ENCODE assay signal across 8 cellular contexts in the genomic region with DNA sequence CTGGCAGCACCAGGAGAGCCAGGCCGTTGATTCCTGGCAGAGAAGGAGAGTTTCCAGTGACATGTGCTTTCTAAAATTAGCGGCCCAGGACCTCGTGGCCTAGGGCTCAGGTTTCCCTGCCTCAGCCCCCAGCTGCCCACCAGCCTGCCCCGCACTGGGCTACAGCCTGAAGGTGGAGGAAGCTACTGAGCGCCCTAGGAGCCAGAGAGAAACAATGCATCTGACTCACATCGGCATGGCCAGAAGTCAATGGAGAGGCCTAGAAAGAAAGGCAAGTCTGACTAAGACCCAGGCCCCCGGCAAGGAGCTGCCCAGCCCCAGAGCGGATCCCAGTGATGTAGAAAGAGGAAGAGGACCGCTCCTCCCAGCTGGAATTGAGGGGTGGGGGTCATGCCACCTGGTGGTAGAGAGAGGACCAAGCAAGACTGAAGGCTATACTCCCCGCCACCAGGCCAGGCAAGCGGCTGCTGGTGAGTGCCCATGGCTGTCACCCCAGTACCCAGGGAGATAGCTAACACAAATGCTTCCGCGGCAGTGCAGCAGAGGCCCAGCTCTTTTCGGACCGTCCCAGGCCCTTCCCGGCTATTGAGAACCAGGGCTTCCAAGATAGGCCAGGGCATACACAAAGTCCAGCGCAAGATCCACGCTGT. TPM values are rescaled to one million over a fixed set of nuclear protein-coding genes. Genes with fewer than 3 reads are reported as not detected.
A peak's percentile ranks its signal among the peaks of the same experiment; 100 is the strongest.
DNase-seq lines count a peak whose midpoint lies in the region; ATAC-seq and TF ChIP-seq lines count a peak whose summit lies in the region.
"Not testable (repeated sequence)": the region's sequence is repeated elsewhere in the genome, so short reads cannot be mapped to it uniquely, and the experiment has no call there.

No MANE protein-coding gene starts in this region.

- DNase-seq in HPDE6-E6E7 (ENCODE audit: extremely low spot score), result peak; percentile 45
- DNase-seq in activated CD4-positive, alpha-beta T cell treated with anti-CD3 and anti-CD28 coated beads, Interleukin-2, amount 10 ng/mL, durations not matched to agents 7 days and 5 days; central memory CD8-positive, alpha-beta T cell (ENCODE audit: low spot score in 2 of 2); heart right ventricle; kidney epithelial cell (ENCODE audit: low read depth); thyroid gland: not testable (repeated sequence)

- H3K27me3 ChIP-seq in heart right ventricle, result peaks cover 0 to 11% (median 0%) of the 10 kb centered on the region in 7 donors
- H3K27me3 ChIP-seq in kidney epithelial cell (ENCODE audit: control insufficient read depth, insufficient read depth, low read length); rectal smooth muscle tissue (ENCODE audit: control insufficient read depth, insufficient read depth, low read length); thyroid gland: not testable (repeated sequence)

- H3K4me3 ChIP-seq in heart right ventricle, result peak overlapping the region in 6 of 10 donors; percentile 10 to 40 (median 32)
- not testable (repeated sequence) for H3K4me3 ChIP-seq in kidney epithelial cell (ENCODE audit: low read depth, low read length); rectal smooth muscle tissue (ENCODE audit: low read length); thyroid gland (replicated peaks in 1 of 3)

- H3K36me3 Mint-ChIP-seq in activated CD4-positive, alpha-beta T cell treated with anti-CD3 and anti-CD28 coated beads, Interleukin-2, amount 10 ng/mL, durations not matched to agents 7 days and 5 days (ENCODE audit: low read depth); central memory CD8-positive, alpha-beta T cell (ENCODE audit: insufficient read depth): not testable (repeated sequence)

- ATAC-seq in central memory CD8-positive, alpha-beta T cell (replicated peaks; ENCODE audit: extremely low read depth, poor library complexity, severe bottlenecking), result not testable (repeated sequence)
- ATAC-seq in esophagus mucosa (peak; percentile 3), heart right ventricle (peak; percentile 23 to 75 (median 52))

- 58 to 61% methylated on average over 17 to 18 of the region's 18 CpGs for WGBS in heart right ventricle, 2 donors
- no CpG with 5 or more reads among the region's 18 CpGs for WGBS in thyroid gland, 2 donors

- H3K9me3 ChIP-seq in heart right ventricle, thyroid gland: not testable (repeated sequence)

- not testable (repeated sequence) for H3K9me3 Mint-ChIP-seq in activated CD4-positive, alpha-beta T cell treated with anti-CD3 and anti-CD28 coated beads, Interleukin-2, amount 10 ng/mL, durations not matched to agents 7 days and 5 days; central memory CD8-positive, alpha-beta T cell

- TF ChIP-seq POLR2A in thyroid gland (IDR thresholded peaks at IDR 0.05), result not testable (repeated sequence)

- CTCF ChIA-PET in activated CD4-positive, alpha-beta T cell treated with anti-CD3 and anti-CD28 coated beads, Interleukin-2, amount 10 ng/mL, durations not matched to agents 7 days and 5 days (lab: Charles Lee), result interaction anchor here (0.7 kb wide), 1 partner anchor 247 kb away, joined by 3 read pairs; no protein-coding TSS in a partner anchor

- H3K4me1 Mint-ChIP-seq in activated CD4-positive, alpha-beta T cell treated with anti-CD3 and anti-CD28 coated beads, Interleukin-2, amount 10 ng/mL, durations not matched to agents 7 days and 5 days; central memory CD8-positive, alpha-beta T cell: not testable (repeated sequence)

- intact Hi-C loops in heart right ventricle (cut with DNase I), result loop anchor here in 1 of 10 donors (5.0 kb wide), 1 partner anchor 108 kb away; the partner anchor contains the start of gene CCNQ
- intact Hi-C loops in thyroid gland (cut with DNase I), result not testable (repeated sequence)

- H3K36me3 ChIP-seq in heart right ventricle (peaks cover 0 to 61% (median 0%) of the 10 kb centered on the region in 9 donors), thyroid gland (peaks cover 0 to 11% of the 10 kb centered on the region in 2 donors)
- not testable (repeated sequence) for H3K36me3 ChIP-seq in kidney epithelial cell (ENCODE audit: control insufficient read depth, insufficient read depth, low read length); rectal smooth muscle tissue (ENCODE audit: control insufficient read depth, insufficient read depth, low read length)

- peak in 3 of 9 donors; percentile 9 to 32 (median 30) for TF ChIP-seq CTCF in heart right ventricle (IDR thresholded peaks at IDR 0.05)
- TF ChIP-seq CTCF in kidney epithelial cell (IDR thresholded peaks at IDR 0.05; ENCODE audit: insufficient read depth, low read length, poor library complexity, severe bottlenecking), result peak; percentile 6
- TF ChIP-seq CTCF in thyroid gland (IDR thresholded peaks at IDR 0.05), result not testable (repeated sequence)

- not testable (repeated sequence) for H3K27me3 Mint-ChIP-seq in activated CD4-positive, alpha-beta T cell treated with anti-CD3 and anti-CD28 coated beads, Interleukin-2, amount 10 ng/mL, durations not matched to agents 7 days and 5 days; central memory CD8-positive, alpha-beta T cell

- H3K27ac Mint-ChIP-seq in activated CD4-positive, alpha-beta T cell treated with anti-CD3 and anti-CD28 coated beads, Interleukin-2, amount 10 ng/mL, durations not matched to agents 7 days and 5 days, result peak overlapping the region; percentile 50
- H3K27ac Mint-ChIP-seq in central memory CD8-positive, alpha-beta T cell (ENCODE audit: low read depth), result peak overlapping the region; percentile 41

- not testable (repeated sequence) for H3K4me3 Mint-ChIP-seq in activated CD4-positive, alpha-beta T cell treated with anti-CD3 and anti-CD28 coated beads, Interleukin-2, amount 10 ng/mL, durations not matched to agents 7 days and 5 days; central memory CD8-positive, alpha-beta T cell

- H3K4me1 ChIP-seq in heart right ventricle (peaks cover 0 to 49% (median 5%) of the 10 kb centered on the region in 9 donors), thyroid gland (peaks cover 3 to 26% of the 10 kb centered on the region in 2 donors)
- H3K4me1 ChIP-seq in rectal smooth muscle tissue (ENCODE audit: control insufficient read depth, insufficient read depth, low read length), result not testable (repeated sequence)

- H3K27ac ChIP-seq in heart right ventricle (peak overlapping the region; percentile 36 to 87 (median 66)), rectal smooth muscle tissue (ENCODE audit: low read depth, low read length) (peak overlapping the region; percentile 51), thyroid gland (peak overlapping the region in 2 of 3 donors; percentile 24 to 29)

- POLR2A ChIA-PET in activated CD4-positive, alpha-beta T cell treated with anti-CD3 and anti-CD28 coated beads, Interleukin-2, amount 10 ng/mL, durations not matched to agents 7 days and 5 days (lab: Charles Lee), result not testable (repeated sequence)

- not testable (repeated sequence) for H3K9ac ChIP-seq in rectal smooth muscle tissue (ENCODE audit: low read length)

RNA-seq across cellular contexts. Expression of gene SLC6A8, which starts 17.8 kb away (rescaled TPM):
- total RNA-seq in activated CD4-positive, alpha-beta T cell treated with anti-CD3 and anti-CD28 coated beads, Interleukin-2, amount 10 ng/mL, durations not matched to agents 7 days and 5 days, result under 1 TPM; 0.65 to 0.69 TPM
- total RNA-seq in esophagus mucosa (62.0 TPM), heart right ventricle (100 to 1,000 TPM; 150 to 238 (median 186) TPM), kidney epithelial cell (35.0 and 36.0 TPM in 2 replicates), thyroid gland (1 to 10 TPM; 4.0 to 8.0 (median 6.1) TPM)
- polyA plus RNA-seq in heart right ventricle, result 100 to 1,000 TPM; 128 to 155 TPM

RNA-seq across cellular contexts. Expression of gene BCAP31, which starts 18.7 kb away (rescaled TPM):
- total RNA-seq in activated CD4-positive, alpha-beta T cell treated with anti-CD3 and anti-CD28 coated beads, Interleukin-2, amount 10 ng/mL, durations not matched to agents 7 days and 5 days, result 100 to 1,000 TPM; 142 to 148 TPM
- 191 TPM for total RNA-seq in esophagus mucosa
- total RNA-seq in heart right ventricle, result 100 to 1,000 TPM in 3 of 10 donors, 10 to 100 TPM in 7; 70.2 to 140 (median 85.4) TPM
- 100 to 1,000 TPM in 1 of 2 donors, 10 to 100 TPM in 1; 82.2 to 164 TPM for polyA plus RNA-seq in heart right ventricle
- 148 and 179 TPM in 2 replicates for total RNA-seq in kidney epithelial cell
- total RNA-seq in thyroid gland, result 100 to 1,000 TPM; 170 to 228 (median 185) TPM

RNA-seq across cellular contexts. Expression of gene ABCD1, which starts 19.1 kb away (rescaled TPM):
- 10 to 100 TPM; 15.4 to 16.0 TPM for total RNA-seq in activated CD4-positive, alpha-beta T cell treated with anti-CD3 and anti-CD28 coated beads, Interleukin-2, amount 10 ng/mL, durations not matched to agents 7 days and 5 days
- total RNA-seq in esophagus mucosa (2.5 TPM), heart right ventricle (10 to 100 TPM; 11.0 to 24.2 (median 14.4) TPM), kidney epithelial cell (14.2 and 15.3 TPM in 2 replicates), thyroid gland (10 to 100 TPM in 1 of 4 donors, 1 to 10 TPM in 3; 7.0 to 11.8 (median 8.9) TPM)
- polyA plus RNA-seq in heart right ventricle, result 10 to 100 TPM in 1 of 2 donors, 1 to 10 TPM in 1; 9.3 to 15.3 TPM

RNA-seq across cellular contexts. Expression of gene PNCK, which starts 31.9 kb away (rescaled TPM):
- total RNA-seq in activated CD4-positive, alpha-beta T cell treated with anti-CD3 and anti-CD28 coated beads, Interleukin-2, amount 10 ng/mL, durations not matched to agents 7 days and 5 days, result not detected
- total RNA-seq in esophagus mucosa (1.00 TPM), heart right ventricle (10 to 100 TPM in 2 of 10 donors, 1 to 10 TPM in 8; 3.6 to 15.6 (median 5.9) TPM), kidney epithelial cell (0.34 and 1.6 TPM in 2 replicates), thyroid gland (under 1 TPM in 1 of 4 donors, not detected in 3; 0.83 TPM)
- polyA plus RNA-seq in heart right ventricle, result 1 to 10 TPM; 2.0 to 5.6 TPM

RNA-seq across cellular contexts. Expression of gene PLXNB3, which starts 58.5 kb away (rescaled TPM):
- total RNA-seq in activated CD4-positive, alpha-beta T cell treated with anti-CD3 and anti-CD28 coated beads, Interleukin-2, amount 10 ng/mL, durations not matched to agents 7 days and 5 days, result under 1 TPM; 0.23 to 0.35 TPM
- 11.2 TPM for total RNA-seq in esophagus mucosa
- 1 to 10 TPM; 2.1 to 5.8 (median 4.3) TPM for total RNA-seq in heart right ventricle
- polyA plus RNA-seq in heart right ventricle, result 1 to 10 TPM; 1.1 to 8.1 TPM
- 3.6 and 9.1 TPM in 2 replicates for total RNA-seq in kidney epithelial cell
- total RNA-seq in thyroid gland, result 1 to 10 TPM in 3 of 4 donors, under 1 TPM in 1; 0.67 to 2.0 (median 1.1) TPM
